ENCODE assay signal across 1 cellular context in the genomic region with DNA sequence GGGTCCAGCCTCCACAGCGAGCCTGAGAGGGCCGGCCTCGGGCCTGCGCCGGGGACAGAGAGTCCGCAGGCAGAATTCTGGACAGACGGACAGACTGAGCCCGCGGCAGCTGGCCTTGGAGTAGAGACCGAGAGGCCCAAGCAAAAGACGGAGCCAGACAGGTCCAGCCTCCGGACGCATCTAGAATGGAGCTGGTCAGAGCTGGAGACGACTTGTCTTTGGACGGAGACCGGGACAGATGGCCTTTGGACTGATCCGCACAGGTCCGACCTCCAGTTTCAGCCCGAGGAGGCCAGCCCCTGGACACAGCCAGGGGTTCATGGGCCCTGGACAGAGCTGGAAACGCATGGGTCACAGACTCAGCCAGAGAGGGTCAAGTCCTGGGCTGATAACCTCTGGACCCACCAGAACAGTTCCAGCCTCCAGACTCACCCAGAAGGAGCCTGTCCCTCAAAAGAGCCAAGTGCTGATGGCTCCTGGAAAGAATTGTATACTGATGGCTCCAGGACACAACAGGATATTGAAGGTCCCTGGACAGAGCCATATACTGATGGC.
TF ChIP-seq lines count a peak whose summit lies in the region.

No MANE protein-coding gene starts in this region.

TF ChIP-seq in HCT116, 20 proteins besides CTCF, POLR2A, EP300 and RAD21:
- peak; percentile 69 for TF ChIP-seq ZFX (IDR thresholded peaks at IDR 0.05)
- TF ChIP-seq, protein P1, sequence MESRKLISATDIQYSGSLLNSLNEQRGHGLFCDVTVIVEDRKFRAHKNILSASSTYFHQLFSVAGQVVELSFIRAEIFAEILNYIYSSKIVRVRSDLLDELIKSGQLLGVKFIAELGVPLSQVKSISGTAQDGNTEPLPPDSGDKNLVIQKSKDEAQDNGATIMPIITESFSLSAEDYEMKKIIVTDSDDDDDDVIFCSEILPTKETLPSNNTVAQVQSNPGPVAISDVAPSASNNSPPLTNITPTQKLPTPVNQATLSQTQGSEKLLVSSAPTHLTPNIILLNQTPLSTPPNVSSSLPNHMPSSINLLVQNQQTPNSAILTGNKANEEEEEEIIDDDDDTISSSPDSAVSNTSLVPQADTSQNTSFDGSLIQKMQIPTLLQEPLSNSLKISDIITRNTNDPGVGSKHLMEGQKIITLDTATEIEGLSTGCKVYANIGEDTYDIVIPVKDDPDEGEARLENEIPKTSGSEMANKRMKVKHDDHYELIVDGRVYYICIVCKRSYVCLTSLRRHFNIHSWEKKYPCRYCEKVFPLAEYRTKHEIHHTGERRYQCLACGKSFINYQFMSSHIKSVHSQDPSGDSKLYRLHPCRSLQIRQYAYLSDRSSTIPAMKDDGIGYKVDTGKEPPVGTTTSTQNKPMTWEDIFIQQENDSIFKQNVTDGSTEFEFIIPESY (IDR thresholded peaks at IDR 0.05; ENCODE audit: extremely low read depth, insufficient replicate concordance, low read length) = no peak
TF ChIP-seq in HCT116: peak in this region for 1.
